Comparison of ENCODE assay signal across 1 cellular context in the genomic region with DNA sequence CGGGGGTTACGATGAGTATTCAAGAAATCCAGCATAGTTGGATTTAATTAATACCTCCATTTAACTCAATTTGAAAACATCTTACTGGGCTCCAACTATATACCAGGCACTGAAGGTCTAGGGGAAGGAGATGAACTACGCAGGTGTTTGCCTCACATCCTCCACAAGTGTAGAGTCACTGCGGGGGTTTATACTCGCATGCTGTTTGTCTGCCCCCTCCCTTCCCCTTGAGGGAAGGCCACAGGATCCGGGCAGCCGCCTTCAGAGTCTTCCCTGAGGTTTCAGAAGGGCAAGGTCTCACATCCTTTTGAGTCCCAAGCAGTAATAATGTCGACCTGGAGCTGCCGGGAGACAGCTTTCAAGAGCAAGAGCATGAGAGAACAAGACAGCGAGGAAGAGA.
TF ChIP-seq lines count a peak whose summit lies in the region.

No MANE protein-coding gene starts in this region.

TF ChIP-seq in GM23338, 12 proteins besides CTCF, POLR2A, EP300 and RAD21:
- TF ChIP-seq, protein P1, sequence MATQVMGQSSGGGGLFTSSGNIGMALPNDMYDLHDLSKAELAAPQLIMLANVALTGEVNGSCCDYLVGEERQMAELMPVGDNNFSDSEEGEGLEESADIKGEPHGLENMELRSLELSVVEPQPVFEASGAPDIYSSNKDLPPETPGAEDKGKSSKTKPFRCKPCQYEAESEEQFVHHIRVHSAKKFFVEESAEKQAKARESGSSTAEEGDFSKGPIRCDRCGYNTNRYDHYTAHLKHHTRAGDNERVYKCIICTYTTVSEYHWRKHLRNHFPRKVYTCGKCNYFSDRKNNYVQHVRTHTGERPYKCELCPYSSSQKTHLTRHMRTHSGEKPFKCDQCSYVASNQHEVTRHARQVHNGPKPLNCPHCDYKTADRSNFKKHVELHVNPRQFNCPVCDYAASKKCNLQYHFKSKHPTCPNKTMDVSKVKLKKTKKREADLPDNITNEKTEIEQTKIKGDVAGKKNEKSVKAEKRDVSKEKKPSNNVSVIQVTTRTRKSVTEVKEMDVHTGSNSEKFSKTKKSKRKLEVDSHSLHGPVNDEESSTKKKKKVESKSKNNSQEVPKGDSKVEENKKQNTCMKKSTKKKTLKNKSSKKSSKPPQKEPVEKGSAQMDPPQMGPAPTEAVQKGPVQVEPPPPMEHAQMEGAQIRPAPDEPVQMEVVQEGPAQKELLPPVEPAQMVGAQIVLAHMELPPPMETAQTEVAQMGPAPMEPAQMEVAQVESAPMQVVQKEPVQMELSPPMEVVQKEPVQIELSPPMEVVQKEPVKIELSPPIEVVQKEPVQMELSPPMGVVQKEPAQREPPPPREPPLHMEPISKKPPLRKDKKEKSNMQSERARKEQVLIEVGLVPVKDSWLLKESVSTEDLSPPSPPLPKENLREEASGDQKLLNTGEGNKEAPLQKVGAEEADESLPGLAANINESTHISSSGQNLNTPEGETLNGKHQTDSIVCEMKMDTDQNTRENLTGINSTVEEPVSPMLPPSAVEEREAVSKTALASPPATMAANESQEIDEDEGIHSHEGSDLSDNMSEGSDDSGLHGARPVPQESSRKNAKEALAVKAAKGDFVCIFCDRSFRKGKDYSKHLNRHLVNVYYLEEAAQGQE (IDR thresholded peaks at IDR 0.05; ENCODE audit: unreplicated experiment), result no peak
- TF ChIP-seq ZNF331 (CRISPR knock-in tag; IDR thresholded peaks at IDR 0.05; ENCODE audit: low read depth) (no peak), STAT1 (IDR thresholded peaks at IDR 0.05; ENCODE audit: unreplicated experiment) (no peak), ZNF114 (CRISPR knock-in tag; IDR thresholded peaks at IDR 0.05) (no peak), NANOG (IDR thresholded peaks at IDR 0.05; ENCODE audit: borderline replicate concordance) (no peak), EZH2phosphoT487 (IDR thresholded peaks at IDR 0.05; ENCODE audit: unreplicated experiment) (no peak)
- TF ChIP-seq, protein P2, sequence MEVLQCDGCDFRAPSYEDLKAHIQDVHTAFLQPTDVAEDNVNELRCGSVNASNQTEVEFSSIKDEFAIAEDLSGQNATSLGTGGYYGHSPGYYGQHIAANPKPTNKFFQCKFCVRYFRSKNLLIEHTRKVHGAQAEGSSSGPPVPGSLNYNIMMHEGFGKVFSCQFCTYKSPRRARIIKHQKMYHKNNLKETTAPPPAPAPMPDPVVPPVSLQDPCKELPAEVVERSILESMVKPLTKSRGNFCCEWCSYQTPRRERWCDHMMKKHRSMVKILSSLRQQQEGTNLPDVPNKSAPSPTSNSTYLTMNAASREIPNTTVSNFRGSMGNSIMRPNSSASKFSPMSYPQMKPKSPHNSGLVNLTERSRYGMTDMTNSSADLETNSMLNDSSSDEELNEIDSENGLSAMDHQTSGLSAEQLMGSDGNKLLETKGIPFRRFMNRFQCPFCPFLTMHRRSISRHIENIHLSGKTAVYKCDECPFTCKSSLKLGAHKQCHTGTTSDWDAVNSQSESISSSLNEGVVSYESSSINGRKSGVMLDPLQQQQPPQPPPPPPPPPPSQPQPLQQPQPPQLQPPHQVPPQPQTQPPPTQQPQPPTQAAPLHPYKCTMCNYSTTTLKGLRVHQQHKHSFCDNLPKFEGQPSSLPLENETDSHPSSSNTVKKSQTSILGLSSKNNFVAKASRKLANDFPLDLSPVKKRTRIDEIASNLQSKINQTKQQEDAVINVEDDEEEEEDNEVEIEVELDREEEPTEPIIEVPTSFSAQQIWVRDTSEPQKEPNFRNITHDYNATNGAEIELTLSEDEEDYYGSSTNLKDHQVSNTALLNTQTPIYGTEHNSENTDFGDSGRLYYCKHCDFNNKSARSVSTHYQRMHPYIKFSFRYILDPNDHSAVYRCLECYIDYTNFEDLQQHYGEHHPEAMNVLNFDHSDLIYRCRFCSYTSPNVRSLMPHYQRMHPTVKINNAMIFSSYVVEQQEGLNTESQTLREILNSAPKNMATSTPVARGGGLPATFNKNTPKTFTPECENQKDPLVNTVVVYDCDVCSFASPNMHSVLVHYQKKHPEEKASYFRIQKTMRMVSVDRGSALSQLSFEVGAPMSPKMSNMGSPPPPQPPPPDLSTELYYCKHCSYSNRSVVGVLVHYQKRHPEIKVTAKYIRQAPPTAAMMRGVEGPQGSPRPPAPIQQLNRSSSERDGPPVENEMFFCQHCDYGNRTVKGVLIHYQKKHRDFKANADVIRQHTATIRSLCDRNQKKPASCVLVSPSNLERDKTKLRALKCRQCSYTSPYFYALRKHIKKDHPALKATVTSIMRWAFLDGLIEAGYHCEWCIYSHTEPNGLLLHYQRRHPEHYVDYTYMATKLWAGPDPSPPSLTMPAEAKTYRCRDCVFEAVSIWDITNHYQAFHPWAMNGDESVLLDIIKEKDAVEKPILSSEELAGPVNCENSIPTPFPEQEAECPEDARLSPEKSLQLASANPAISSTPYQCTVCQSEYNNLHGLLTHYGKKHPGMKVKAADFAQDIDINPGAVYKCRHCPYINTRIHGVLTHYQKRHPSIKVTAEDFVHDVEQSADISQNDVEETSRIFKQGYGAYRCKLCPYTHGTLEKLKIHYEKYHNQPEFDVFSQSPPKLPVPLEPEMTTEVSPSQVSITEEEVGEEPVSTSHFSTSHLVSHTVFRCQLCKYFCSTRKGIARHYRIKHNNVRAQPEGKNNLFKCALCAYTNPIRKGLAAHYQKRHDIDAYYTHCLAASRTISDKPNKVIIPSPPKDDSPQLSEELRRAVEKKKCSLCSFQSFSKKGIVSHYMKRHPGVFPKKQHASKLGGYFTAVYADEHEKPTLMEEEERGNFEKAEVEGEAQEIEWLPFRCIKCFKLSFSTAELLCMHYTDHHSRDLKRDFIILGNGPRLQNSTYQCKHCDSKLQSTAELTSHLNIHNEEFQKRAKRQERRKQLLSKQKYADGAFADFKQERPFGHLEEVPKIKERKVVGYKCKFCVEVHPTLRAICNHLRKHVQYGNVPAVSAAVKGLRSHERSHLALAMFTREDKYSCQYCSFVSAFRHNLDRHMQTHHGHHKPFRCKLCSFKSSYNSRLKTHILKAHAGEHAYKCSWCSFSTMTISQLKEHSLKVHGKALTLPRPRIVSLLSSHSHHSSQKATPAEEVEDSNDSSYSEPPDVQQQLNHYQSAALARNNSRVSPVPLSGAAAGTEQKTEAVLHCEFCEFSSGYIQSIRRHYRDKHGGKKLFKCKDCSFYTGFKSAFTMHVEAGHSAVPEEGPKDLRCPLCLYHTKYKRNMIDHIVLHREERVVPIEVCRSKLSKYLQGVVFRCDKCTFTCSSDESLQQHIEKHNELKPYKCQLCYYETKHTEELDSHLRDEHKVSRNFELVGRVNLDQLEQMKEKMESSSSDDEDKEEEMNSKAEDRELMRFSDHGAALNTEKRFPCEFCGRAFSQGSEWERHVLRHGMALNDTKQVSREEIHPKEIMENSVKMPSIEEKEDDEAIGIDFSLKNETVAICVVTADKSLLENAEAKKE (CRISPR knock-in tag; IDR thresholded peaks at IDR 0.05), result no peak
